ENCODE assay signal across 11 cellular contexts in genomic region chr13:51923983-51924539, GRCh38.
A peak's percentile ranks its signal among the peaks of the same experiment; 100 is the strongest.
DNase-seq lines count a peak whose midpoint lies in the region; ATAC-seq and TF ChIP-seq lines count a peak whose summit lies in the region.
"Had no signal": no experiment of that assay in that cellular context is flagged by ENCODE, and none has a peak within 500 bp of the region (broad histone marks: within the 10 kb centered on the region; RNA-seq: fewer than 3 reads in every experiment).

No MANE protein-coding gene starts in this region.

- H3K27ac ChIP-seq in mammary epithelial cell (ENCODE audit: insufficient read depth, low read depth, low read length) = no peak overlapping the region
- H3K27ac ChIP-seq: parathyroid adenoma had no signal

- CTCF ChIA-PET in mammary epithelial cell (lab: Charles Lee; ENCODE audit: low non-redundant PET) = no interaction called here

- H3K9ac ChIP-seq in mammary epithelial cell (ENCODE audit: insufficient read depth, low read length) = no peak overlapping the region
- H3K9ac ChIP-seq: parathyroid adenoma had no signal

- H3K36me3 ChIP-seq in mammary epithelial cell (ENCODE audit: insufficient read depth, low read length) = no peaks in the 10 kb centered on the region

- no peaks in the 10 kb centered on the region for H3K4me1 ChIP-seq in mammary epithelial cell (ENCODE audit: insufficient read depth, low read length)
- H3K4me1 ChIP-seq: parathyroid adenoma had no signal

- H2AFZ ChIP-seq in mammary epithelial cell (ENCODE audit: low read depth, low read length) = no peak overlapping the region
- H2AFZ ChIP-seq: parathyroid adenoma had no signal

- H3K9me3 ChIP-seq in mammary epithelial cell (replicated peaks; ENCODE audit: insufficient read depth, low read length) = no peaks in the 10 kb centered on the region

- no peaks in the 10 kb centered on the region for H3K27me3 ChIP-seq in mammary epithelial cell (ENCODE audit: insufficient read depth, low read length)

- DNase-seq in SHP77 (lab: John Stamatoyannopoulos, UW) (peak; percentile 6 to 24), SHP77 treated with DMSO at 0.1 percent for 48 hours (lab: John Stamatoyannopoulos, UW) (no peak), HUDEP-2 (lab: John Stamatoyannopoulos, UW; ENCODE audit: unreplicated experiment in 76 of 76) (peak in 40 of 76 experiments; percentile 5 to 82 (median 41)), mammary epithelial cell (no peak), retinal pigment epithelial cell (ENCODE audit: low read depth) (no peak), NOMO-1 treated with dmso at 0.1 percent for 144 hours (lab: John Stamatoyannopoulos, UW; ENCODE audit: unreplicated experiment) (no peak)
- DNase-seq: NCI-H2107; stimulated activated naive CD4-positive, alpha-beta T cell treated with Interleukin-2 at 50 U/mL for 16 hours had no signal

- TF ChIP-seq CTCF in mammary epithelial cell (conservative IDR thresholded peaks at IDR 0.05 in 1 of 2, IDR thresholded peaks at IDR 0.05 in 1 of 2; ENCODE audit: extremely low read depth in 1 of 2, insufficient read depth in 1 of 2, low read depth in 1 of 2, low read length in 2 of 2) (peak; percentile 34 to 39), retinal pigment epithelial cell (conservative IDR thresholded peaks at IDR 0.05; ENCODE audit: low read depth, low read length) (peak; percentile 61)

- intact Hi-C loops in mammary epithelial cell (cut with micrococcal nuclease) = no loop called here

- dilution Hi-C loops in mammary epithelial cell (cut with HindIII; ENCODE audit: low sequenced_read_pairs) = no loop called here

- WGBS in mammary epithelial cell (ENCODE audit: low coverage, missing lambda C conversion rate) = 64% methylated on average over 3 of the region's 3 CpGs

- BruUV-seq in mammary epithelial cell (replicated peaks; lab: Mats Ljungman, UMichigan) = no TSS peak

- H3K79me2 ChIP-seq in mammary epithelial cell (ENCODE audit: insufficient read depth, low read length) = no peaks in the 10 kb centered on the region
- H3K79me2 ChIP-seq: parathyroid adenoma had no signal

- no peaks in the 10 kb centered on the region for H4K20me1 ChIP-seq in mammary epithelial cell (ENCODE audit: insufficient read depth, low read length)

- ATAC-seq in HG02763 (IDR thresholded peaks at IDR 0.05; ENCODE audit: unreplicated experiment) (no peak), HG03025 (IDR thresholded peaks at IDR 0.05; ENCODE audit: low FRiP score, unreplicated experiment) (no peak)

- no peak overlapping the region for H3K4me2 ChIP-seq in mammary epithelial cell (ENCODE audit: insufficient read depth, low read depth, low read length)

- in situ Hi-C loops in mammary epithelial cell (cut with MboI; ENCODE audit: low sequenced_read_pairs in 2 of 2) = no loop called here

- H3K4me3 ChIP-seq in mammary epithelial cell (replicated peaks in 1 of 3; ENCODE audit: insufficient read depth in 1 of 3, low read depth in 2 of 3, low read length in 3 of 3) (no peak overlapping the region), retinal pigment epithelial cell (ENCODE audit: low read length) (no peak overlapping the region)

Comparison
In these comparisons a context has a peak if more than half of its experiments do, and no peak if none do; other contexts are left out.
1. DNase-seq: peak in SHP77 (2 of 2) and HUDEP-2 (40 of 76); none in SHP77 treated with DMSO at 0.1 percent for 48 hours (single experiment), mammary epithelial cell (single experiment), retinal pigment epithelial cell (single experiment) and NOMO-1 treated with dmso at 0.1 percent for 144 hours (single experiment).